In the genomic region with DNA sequence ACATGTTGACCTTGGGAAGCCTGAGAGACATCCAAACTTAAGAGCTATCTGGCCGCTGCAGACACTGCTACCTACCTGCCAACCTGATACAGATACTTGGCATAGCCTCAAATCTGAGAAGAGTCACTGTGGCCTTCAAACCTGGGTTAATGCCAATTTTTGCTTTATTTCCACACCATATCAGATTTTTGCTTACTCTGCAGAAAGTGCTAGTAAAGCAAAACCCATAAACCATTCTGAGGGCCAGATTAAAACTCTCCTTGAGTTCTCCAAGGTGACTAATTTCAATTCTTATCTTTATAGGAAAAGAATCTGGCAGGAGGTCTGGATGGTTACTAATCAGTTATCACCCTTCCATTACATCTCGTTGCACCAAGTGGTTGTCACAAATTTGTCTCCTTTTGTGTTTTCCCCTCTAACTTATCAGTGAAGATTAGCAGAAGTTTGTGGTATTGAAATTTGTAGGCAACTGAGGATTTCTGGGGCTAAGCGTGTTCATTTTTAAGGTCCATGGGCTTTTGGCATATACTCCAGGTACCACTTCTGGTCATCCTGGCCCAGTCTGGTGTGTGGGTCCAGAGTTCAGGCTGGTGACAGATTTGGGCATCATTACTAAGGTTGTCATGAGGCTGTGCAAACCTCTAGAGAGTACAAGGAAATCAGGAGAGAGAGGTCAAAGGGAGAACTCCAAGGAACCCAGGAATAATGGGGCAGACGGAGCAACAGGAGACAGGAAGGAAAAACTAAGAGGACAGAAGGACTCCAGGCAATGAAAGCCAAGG, we compare ENCODE assay signal across 15 cellular contexts.
DNase-seq lines count a peak whose midpoint lies in the region; ATAC-seq and TF ChIP-seq lines count a peak whose summit lies in the region.
"Had no signal": no experiment of that assay in that cellular context is flagged by ENCODE, and none has a peak within 500 bp of the region (broad histone marks: within the 10 kb centered on the region; RNA-seq: fewer than 3 reads in every experiment).

No MANE protein-coding gene starts in this region.

- peak overlapping the region; percentile 4 for H3K27ac Mint-ChIP-seq in MCF 10A (ENCODE audit: low read depth, unreplicated experiment)

- POLR2A ChIA-PET in MCF 10A (lab: Yijun Ruan, JAX), result interaction anchor here (0.7 to 2.1 kb wide), 9 partner anchors 8 to 111 kb away, joined by 3 to 6 read pairs (median 4); no protein-coding TSS in a partner anchor

- H3K9me3 ChIP-seq in breast epithelium, result no peaks in the 10 kb centered on the region
- H3K9me3 ChIP-seq: Caco-2 had no signal

- no peak for TF ChIP-seq POLR2A in breast epithelium (IDR thresholded peaks at IDR 0.05)

- no peaks in the 10 kb centered on the region for H3K4me1 ChIP-seq in breast epithelium
- H3K4me1 ChIP-seq: Caco-2 had no signal

- CTCF ChIA-PET in MCF 10A (lab: Yijun Ruan, JAX), result interaction anchor here (0.5 to 1.2 kb wide), 4 partner anchors 26 to 123 kb away, joined by 3 to 5 read pairs (median 3); no protein-coding TSS in a partner anchor

- no peaks in the 10 kb centered on the region for H3K9me3 Mint-ChIP-seq in MCF 10A (ENCODE audit: unreplicated experiment)

- H3K27me3 Mint-ChIP-seq in MCF 10A (ENCODE audit: insufficient read depth, unreplicated experiment), result no peaks in the 10 kb centered on the region

- intact Hi-C loops in MCF 10A (cut with micrococcal nuclease), result no loop called here
- intact Hi-C loops in breast epithelium (cut with DNase I; ENCODE audit: low total_unique reads), result no loop called here
- intact Hi-C loops in left cardiac atrium (cut with DNase I), result no loop called here

- no peaks in the 10 kb centered on the region for H3K27me3 ChIP-seq in breast epithelium

- TF ChIP-seq CTCF in MCF 10A (IDR thresholded peaks at IDR 0.05; ENCODE audit: unreplicated experiment) (no peak), breast epithelium (IDR thresholded peaks at IDR 0.05) (no peak), omental fat pad (IDR thresholded peaks at IDR 0.05) (no peak)

- peak; percentile 48 to 64 for ATAC-seq in left cardiac atrium
- ATAC-seq in omental fat pad (ENCODE audit: low FRiP score), result peak; percentile 22

- no peak overlapping the region for H3K4me3 ChIP-seq in breast epithelium
- H3K4me3 ChIP-seq: SK-N-MC had no signal

- peaks cover 6% of the 10 kb centered on the region for H3K4me1 Mint-ChIP-seq in MCF 10A (ENCODE audit: insufficient read depth, unreplicated experiment)
- H3K4me1 Mint-ChIP-seq: CD14-positive monocyte had no signal

- DNase-seq in MCF 10A (ENCODE audit: unreplicated experiment) (peak; percentile 31), breast epithelium (ENCODE audit: low spot score in 2 of 2) (no peak), amniotic epithelial cell (ENCODE audit: low read depth) (peak; percentile 35), left cardiac atrium (no peak), omental fat pad (ENCODE audit: low spot score) (no peak), AG08395 (ENCODE audit: low spot score) (no peak), NK-92 (lab: John Stamatoyannopoulos, UW; ENCODE audit: unreplicated experiment) (no peak), NCI-H1417 (lab: John Stamatoyannopoulos, UW) (no peak)
- DNase-seq: Caco-2, HCEC 1CT, NCI-H1105 treated with DMSO at 0.1 percent for 48 hours, NCI-H187 treated with DMSO at 0.1 percent for 48 hours, NCI-H524 treated with DMSO at 0.1 percent for 48 hours had no signal

- BruUV-seq in MCF 10A (replicated peaks; lab: Mats Ljungman, UMichigan), result no TSS peak

- peak overlapping the region in 1 of 2 donors; percentile 53 for H3K27ac ChIP-seq in breast epithelium
- H3K27ac ChIP-seq: SK-N-MC had no signal

- no peaks in the 10 kb centered on the region for H3K36me3 ChIP-seq in breast epithelium

- no peak overlapping the region for H3K4me3 Mint-ChIP-seq in MCF 10A (ENCODE audit: unreplicated experiment)
- H3K4me3 Mint-ChIP-seq: CD14-positive monocyte had no signal

- peaks cover 6% of the 10 kb centered on the region for H3K36me3 Mint-ChIP-seq in MCF 10A (ENCODE audit: insufficient read depth, unreplicated experiment)
- H3K36me3 Mint-ChIP-seq: CD14-positive monocyte had no signal

Comparison
In these comparisons a context has a peak if more than half of its experiments do, and no peak if none do; other contexts are left out.
1. DNase-seq: peak in MCF 10A (single experiment) and amniotic epithelial cell (single experiment); none in breast epithelium (0 of 2), left cardiac atrium (single experiment), omental fat pad (single experiment), AG08395 (single experiment), NK-92 (single experiment) and NCI-H1417 (0 of 3).